In the genomic region with DNA sequence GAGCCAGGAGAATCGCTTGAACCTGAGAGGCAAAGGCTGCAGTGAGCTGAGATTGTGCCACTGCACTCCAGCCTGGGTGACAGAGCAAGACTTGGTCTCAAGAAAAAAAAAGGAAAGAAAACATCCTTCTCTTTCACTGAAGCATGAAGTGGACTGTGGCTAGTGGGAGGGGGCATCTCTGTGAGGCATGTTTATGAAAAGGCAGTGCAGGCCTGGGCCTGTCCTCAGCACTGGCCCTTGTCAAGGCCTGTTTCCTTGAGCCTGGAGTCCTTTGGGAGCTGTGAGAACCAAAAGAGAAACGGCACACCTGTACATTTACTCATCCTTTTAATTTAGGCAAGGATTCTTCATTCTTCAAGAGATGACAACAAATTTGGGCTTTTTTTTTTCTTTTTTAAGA, we compare ENCODE assay signal across 18 cellular contexts. TPM values are rescaled to one million over a fixed set of nuclear protein-coding genes. Genes with fewer than 3 reads are reported as not detected.
DNase-seq lines count a peak whose midpoint lies in the region; ATAC-seq and TF ChIP-seq lines count a peak whose summit lies in the region.
"Had no signal": no experiment of that assay in that cellular context is flagged by ENCODE, and none has a peak within 500 bp of the region (broad histone marks: within the 10 kb centered on the region; RNA-seq: fewer than 3 reads in every experiment).

No MANE protein-coding gene starts in this region.

- WGBS in thyroid gland, 2 donors = 35 to 40% methylated on average over 2 of the region's 2 CpGs
- WGBS in lower leg skin, 2 donors = 54 to 63% methylated on average over 2 of the region's 2 CpGs

- H3K4me1 ChIP-seq in thyroid gland = peaks cover 0 to 11% of the 10 kb centered on the region in 2 donors
- H3K4me1 ChIP-seq: esophagus muscularis mucosa, SJSA1, suprapubic skin had no signal

- no peaks in the 10 kb centered on the region for H3K27me3 ChIP-seq in thyroid gland
- H3K27me3 ChIP-seq: dorsolateral prefrontal cortex had no signal

- no peaks in the 10 kb centered on the region for H3K36me3 ChIP-seq in thyroid gland
- H3K36me3 ChIP-seq: esophagus muscularis mucosa, SJSA1, suprapubic skin had no signal

- no peak for TF ChIP-seq CTCF in thyroid gland (IDR thresholded peaks at IDR 0.05)
- no peak for TF ChIP-seq CTCF in lower leg skin (IDR thresholded peaks at IDR 0.05)

- DNase-seq in NCI-H1436 (lab: John Stamatoyannopoulos, UW) (peak; percentile 31), NCI-H1436 treated with DMSO at 0.1 percent for 48 hours (lab: John Stamatoyannopoulos, UW) (no peak), NCI-H2171 treated with DMSO at 0.1 percent for 48 hours (lab: John Stamatoyannopoulos, UW) (peak; percentile 93), glomerular visceral epithelial cell (ENCODE audit: extremely low spot score) (peak; percentile 56), thyroid gland (peak; percentile 55 to 61), lower leg skin (ENCODE audit: low spot score in 2 of 2) (no peak), NCI-H82 (lab: John Stamatoyannopoulos, UW) (no peak)
- DNase-seq: activated CD4-positive, alpha-beta T cell treated with anti-CD3 and anti-CD28 coated beads for 1 hour; caudate nucleus; dorsolateral prefrontal cortex; naive thymus-derived CD4-positive, alpha-beta T cell; NCI-H1092; PC-3 had no signal

- H3K4me3 ChIP-seq in thyroid gland (replicated peaks in 1 of 3) (no peak overlapping the region), lower leg skin (ENCODE audit: low read depth, poor library complexity, severe bottlenecking) (no peak overlapping the region)
- H3K4me3 ChIP-seq: dorsolateral prefrontal cortex, esophagus muscularis mucosa, SJSA1, suprapubic skin had no signal

- H3K9me3 ChIP-seq in thyroid gland = no peaks in the 10 kb centered on the region
- H3K9me3 ChIP-seq: esophagus muscularis mucosa, SJSA1, suprapubic skin had no signal

- no peak for TF ChIP-seq POLR2A in thyroid gland (IDR thresholded peaks at IDR 0.05)
- no peak for TF ChIP-seq POLR2A in lower leg skin (IDR thresholded peaks at IDR 0.05)

- intact Hi-C loops in thyroid gland (cut with DNase I) = no loop called here
- intact Hi-C loops in lower leg skin (cut with DNase I; ENCODE audit: low total_unique reads) = no loop called here

- ATAC-seq in HG03159 (IDR thresholded peaks at IDR 0.05; ENCODE audit: unreplicated experiment) = no peak
- ATAC-seq: HCT116; naive thymus-derived CD4-positive, alpha-beta T cell; PC-3 had no signal

- peak overlapping the region in 2 of 3 donors; percentile 2 to 10 for H3K27ac ChIP-seq in thyroid gland
- H3K27ac ChIP-seq: dorsolateral prefrontal cortex, esophagus muscularis mucosa, SJSA1, suprapubic skin had no signal

RNA-seq across cellular contexts. Expression of a gene that starts 18.3 kb away (rescaled TPM):
- total RNA-seq in thyroid gland (10 to 100 TPM; 71.7 to 83.9 (median 77.8) TPM), lower leg skin (10 to 100 TPM; 27.5 to 40.7 (median 31.7) TPM)

Comparison
In these comparisons a context has a peak if more than half of its experiments do, and no peak if none do; other contexts are left out.
1. DNase-seq: peak in NCI-H1436 (single experiment), NCI-H2171 treated with DMSO at 0.1 percent for 48 hours (single experiment), glomerular visceral epithelial cell (single experiment) and thyroid gland (2 of 2); none in NCI-H1436 treated with DMSO at 0.1 percent for 48 hours (single experiment), lower leg skin (0 of 2) and NCI-H82 (single experiment).